In the genomic region with DNA sequence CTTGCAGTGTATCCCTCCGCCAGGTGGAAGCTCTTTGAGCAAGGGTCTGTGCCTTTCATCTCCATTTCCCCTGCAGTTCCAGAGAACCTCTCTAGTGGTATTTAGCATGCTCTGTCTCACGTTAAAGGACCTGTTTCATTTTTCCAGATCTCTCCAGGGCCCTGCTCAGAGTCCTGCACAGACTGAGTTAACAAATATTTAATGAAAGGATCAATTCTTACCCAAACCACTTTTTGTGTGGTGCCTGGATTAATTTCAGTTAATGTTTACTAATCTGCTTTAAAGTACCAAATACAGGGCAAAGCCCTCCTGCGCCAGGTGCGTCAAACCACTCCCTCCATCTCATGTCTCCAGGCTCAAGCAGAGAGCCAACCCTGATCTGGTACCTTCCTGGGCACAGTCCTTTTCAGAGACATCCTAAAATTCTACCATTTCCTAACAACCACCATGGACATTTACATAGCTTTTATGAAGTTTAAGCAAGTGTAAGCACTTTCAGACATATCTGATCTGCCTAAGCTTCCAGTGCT, we compare ENCODE assay signal across 2 cellular contexts.
TF ChIP-seq lines count a peak whose summit lies in the region.

No MANE protein-coding gene starts in this region.

TF ChIP-seq in liver, 16 proteins besides CTCF, POLR2A, EP300 and RAD21:
- TF ChIP-seq HNF4G (IDR thresholded peaks at IDR 0.05) = no peak
- TF ChIP-seq FOXA1 (IDR thresholded peaks at IDR 0.05) = no peak
- no peak for TF ChIP-seq SP1 (IDR thresholded peaks at IDR 0.05)
- TF ChIP-seq, protein P1, sequence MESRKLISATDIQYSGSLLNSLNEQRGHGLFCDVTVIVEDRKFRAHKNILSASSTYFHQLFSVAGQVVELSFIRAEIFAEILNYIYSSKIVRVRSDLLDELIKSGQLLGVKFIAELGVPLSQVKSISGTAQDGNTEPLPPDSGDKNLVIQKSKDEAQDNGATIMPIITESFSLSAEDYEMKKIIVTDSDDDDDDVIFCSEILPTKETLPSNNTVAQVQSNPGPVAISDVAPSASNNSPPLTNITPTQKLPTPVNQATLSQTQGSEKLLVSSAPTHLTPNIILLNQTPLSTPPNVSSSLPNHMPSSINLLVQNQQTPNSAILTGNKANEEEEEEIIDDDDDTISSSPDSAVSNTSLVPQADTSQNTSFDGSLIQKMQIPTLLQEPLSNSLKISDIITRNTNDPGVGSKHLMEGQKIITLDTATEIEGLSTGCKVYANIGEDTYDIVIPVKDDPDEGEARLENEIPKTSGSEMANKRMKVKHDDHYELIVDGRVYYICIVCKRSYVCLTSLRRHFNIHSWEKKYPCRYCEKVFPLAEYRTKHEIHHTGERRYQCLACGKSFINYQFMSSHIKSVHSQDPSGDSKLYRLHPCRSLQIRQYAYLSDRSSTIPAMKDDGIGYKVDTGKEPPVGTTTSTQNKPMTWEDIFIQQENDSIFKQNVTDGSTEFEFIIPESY (IDR thresholded peaks at IDR 0.05) = no peak
- TF ChIP-seq, protein P2, sequence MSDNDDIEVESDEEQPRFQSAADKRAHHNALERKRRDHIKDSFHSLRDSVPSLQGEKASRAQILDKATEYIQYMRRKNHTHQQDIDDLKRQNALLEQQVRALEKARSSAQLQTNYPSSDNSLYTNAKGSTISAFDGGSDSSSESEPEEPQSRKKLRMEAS (IDR thresholded peaks at IDR 0.05) = peak; percentile 8
- peak; percentile 23 for TF ChIP-seq YY1 (IDR thresholded peaks at IDR 0.05)
- TF ChIP-seq GABPA (IDR thresholded peaks at IDR 0.05 in 1 of 2, conservative IDR thresholded peaks at IDR 0.05 in 1 of 2) = no peak
- no peak for TF ChIP-seq HNF4A (conservative IDR thresholded peaks at IDR 0.05)
- TF ChIP-seq EGR1 (IDR thresholded peaks at IDR 0.05; ENCODE audit: low read depth in 2 of 2) = no peak
- no peak for TF ChIP-seq TAF1 (conservative IDR thresholded peaks at IDR 0.05)
- no peak for TF ChIP-seq FOXA2 (IDR thresholded peaks at IDR 0.05)
- TF ChIP-seq JUND (IDR thresholded peaks at IDR 0.05) = no peak
- TF ChIP-seq, protein P3, sequence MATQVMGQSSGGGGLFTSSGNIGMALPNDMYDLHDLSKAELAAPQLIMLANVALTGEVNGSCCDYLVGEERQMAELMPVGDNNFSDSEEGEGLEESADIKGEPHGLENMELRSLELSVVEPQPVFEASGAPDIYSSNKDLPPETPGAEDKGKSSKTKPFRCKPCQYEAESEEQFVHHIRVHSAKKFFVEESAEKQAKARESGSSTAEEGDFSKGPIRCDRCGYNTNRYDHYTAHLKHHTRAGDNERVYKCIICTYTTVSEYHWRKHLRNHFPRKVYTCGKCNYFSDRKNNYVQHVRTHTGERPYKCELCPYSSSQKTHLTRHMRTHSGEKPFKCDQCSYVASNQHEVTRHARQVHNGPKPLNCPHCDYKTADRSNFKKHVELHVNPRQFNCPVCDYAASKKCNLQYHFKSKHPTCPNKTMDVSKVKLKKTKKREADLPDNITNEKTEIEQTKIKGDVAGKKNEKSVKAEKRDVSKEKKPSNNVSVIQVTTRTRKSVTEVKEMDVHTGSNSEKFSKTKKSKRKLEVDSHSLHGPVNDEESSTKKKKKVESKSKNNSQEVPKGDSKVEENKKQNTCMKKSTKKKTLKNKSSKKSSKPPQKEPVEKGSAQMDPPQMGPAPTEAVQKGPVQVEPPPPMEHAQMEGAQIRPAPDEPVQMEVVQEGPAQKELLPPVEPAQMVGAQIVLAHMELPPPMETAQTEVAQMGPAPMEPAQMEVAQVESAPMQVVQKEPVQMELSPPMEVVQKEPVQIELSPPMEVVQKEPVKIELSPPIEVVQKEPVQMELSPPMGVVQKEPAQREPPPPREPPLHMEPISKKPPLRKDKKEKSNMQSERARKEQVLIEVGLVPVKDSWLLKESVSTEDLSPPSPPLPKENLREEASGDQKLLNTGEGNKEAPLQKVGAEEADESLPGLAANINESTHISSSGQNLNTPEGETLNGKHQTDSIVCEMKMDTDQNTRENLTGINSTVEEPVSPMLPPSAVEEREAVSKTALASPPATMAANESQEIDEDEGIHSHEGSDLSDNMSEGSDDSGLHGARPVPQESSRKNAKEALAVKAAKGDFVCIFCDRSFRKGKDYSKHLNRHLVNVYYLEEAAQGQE (IDR thresholded peaks at IDR 0.05) = no peak
- TF ChIP-seq NR2F2 (IDR thresholded peaks at IDR 0.05) = no peak
- no peak for TF ChIP-seq RXRA (IDR thresholded peaks at IDR 0.05)
- TF ChIP-seq, protein P4, sequence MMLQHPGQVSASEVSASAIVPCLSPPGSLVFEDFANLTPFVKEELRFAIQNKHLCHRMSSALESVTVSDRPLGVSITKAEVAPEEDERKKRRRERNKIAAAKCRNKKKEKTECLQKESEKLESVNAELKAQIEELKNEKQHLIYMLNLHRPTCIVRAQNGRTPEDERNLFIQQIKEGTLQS (IDR thresholded peaks at IDR 0.05) = no peak

TF ChIP-seq in HepG2, 621 proteins besides CTCF, POLR2A, EP300 and RAD21:
- TF ChIP-seq ZFX (CRISPR knock-in tag; IDR thresholded peaks at IDR 0.05; ENCODE audit: low read depth) (no peak), TBP (CRISPR knock-in tag; IDR thresholded peaks at IDR 0.05) (no peak), CC2D1A (CRISPR knock-in tag; IDR thresholded peaks at IDR 0.05) (no peak), THYN1 (CRISPR knock-in tag; IDR thresholded peaks at IDR 0.05; ENCODE audit: borderline replicate concordance, low read depth) (no peak), SETDB1 (CRISPR knock-in tag; IDR thresholded peaks at IDR 0.05; ENCODE audit: borderline replicate concordance) (no peak)
